ENCODE assay signal across 18 cellular contexts in the genomic region with DNA sequence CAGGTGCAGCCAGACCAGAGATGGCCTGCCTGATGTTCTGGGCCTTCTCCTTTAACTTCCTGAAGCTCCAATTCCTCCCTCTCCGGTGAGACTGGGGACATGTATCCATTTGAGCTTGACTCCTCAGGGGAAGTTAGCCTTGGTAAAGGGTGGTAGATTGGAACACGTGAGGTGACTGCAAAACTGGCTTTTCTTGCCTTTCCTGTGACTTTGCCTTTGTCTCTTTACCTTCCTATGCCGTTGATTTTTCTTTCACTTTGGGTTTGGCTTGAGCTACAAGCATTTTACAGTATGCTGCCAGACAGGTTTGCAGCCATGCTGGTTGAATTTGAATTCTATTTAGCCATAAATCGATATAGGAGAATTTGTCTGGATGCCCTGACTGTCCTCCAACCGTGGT. TPM values are rescaled to one million over a fixed set of nuclear protein-coding genes. Genes with fewer than 3 reads are reported as not detected.
"Had no signal": no experiment of that assay in that cellular context is flagged by ENCODE, and none has a peak within 500 bp of the region (broad histone marks: within the 10 kb centered on the region; RNA-seq: fewer than 3 reads in every experiment).

No MANE protein-coding gene starts in this region.

- ATAC-seq: effector memory CD8-positive, alpha-beta T cell had no signal

- H3K27me3 ChIP-seq: brain microvascular endothelial cell, right lobe of liver, upper lobe of left lung had no signal

- DNase-seq: activated B cell treated with CpG ODN at 0.5 μM for 24 hours; activated CD8-positive, alpha-beta memory T cell treated with anti-CD3 and anti-CD28 coated beads for 24 hours; activated naive CD8-positive, alpha-beta T cell treated with anti-CD3 and anti-CD28 coated beads for 36 hours; cerebellar nuclear complex; effector memory CD8-positive, alpha-beta T cell; nephron progenitor cell; occipital lobe; right lobe of liver; stimulated activated CD4-positive, alpha-beta T cell treated with anti-CD3 and anti-CD28 coated beads, Interleukin-4, amount 100 ng/mL, for 4 hours; stimulated activated CD8-positive, alpha-beta memory T cell treated with anti-CD3 and anti-CD28 coated beads, Interleukin-4, amount 100 ng/mL, for 48 hours; stimulated activated naive CD4-positive, alpha-beta T cell treated with Interleukin-2 at 50 U/mL for 16 hours; upper lobe of left lung had no signal

- H3K4me3 Mint-ChIP-seq: activated B cell treated with CpG ODN at 0.5 μM for 24 hours; activated CD4-positive, alpha-beta T cell treated with anti-CD3 and anti-CD28 coated beads, Interleukin-2, amount 10 ng/mL, durations not matched to agents 7 days and 5 days; dendritic cell treated with granulocyte-macrophage colony-stimulating factor and Interleukin-4, amounts not matched to agents 40 ng/mL and 50 ng/mL, for 4 days; effector memory CD8-positive, alpha-beta T cell; nephron progenitor cell had no signal

- H3K4me3 ChIP-seq: right lobe of liver, upper lobe of left lung had no signal

- H3K27ac ChIP-seq: brain microvascular endothelial cell, upper lobe of left lung had no signal

- H3K36me3 ChIP-seq: brain microvascular endothelial cell, right lobe of liver, upper lobe of left lung had no signal

- H3K36me3 Mint-ChIP-seq: activated naive CD8-positive, alpha-beta T cell treated with anti-CD3 and anti-CD28 coated beads for 36 hours had no signal

- H3K27ac Mint-ChIP-seq: activated B cell treated with CpG ODN at 0.5 μM for 24 hours; activated CD4-positive, alpha-beta T cell treated with anti-CD3 and anti-CD28 coated beads, Interleukin-2, amount 10 ng/mL, durations not matched to agents 7 days and 5 days; activated naive CD8-positive, alpha-beta T cell treated with anti-CD3 and anti-CD28 coated beads for 36 hours; dendritic cell treated with granulocyte-macrophage colony-stimulating factor and Interleukin-4, amounts not matched to agents 40 ng/mL and 50 ng/mL, for 4 days; effector memory CD8-positive, alpha-beta T cell; nephron progenitor cell had no signal

RNA-seq across cellular contexts. Expression of a gene that starts 16.8 kb away (rescaled TPM):
- total RNA-seq: activated B cell treated with CpG ODN at 0.5 μM for 24 hours; activated CD4-positive, alpha-beta T cell treated with anti-CD3 and anti-CD28 coated beads, Interleukin-2, amount 10 ng/mL, durations not matched to agents 7 days and 5 days; posterior vena cava; smooth muscle cell; T-helper 2 cell treated with Interferon-gamma antibody and Interleukin-4, amounts not matched to agents 100 ng/mL and 5 ng/mL, for 36 hours had no signal
- polyA plus RNA-seq: smooth muscle cell had no signal
